In the genomic region with DNA sequence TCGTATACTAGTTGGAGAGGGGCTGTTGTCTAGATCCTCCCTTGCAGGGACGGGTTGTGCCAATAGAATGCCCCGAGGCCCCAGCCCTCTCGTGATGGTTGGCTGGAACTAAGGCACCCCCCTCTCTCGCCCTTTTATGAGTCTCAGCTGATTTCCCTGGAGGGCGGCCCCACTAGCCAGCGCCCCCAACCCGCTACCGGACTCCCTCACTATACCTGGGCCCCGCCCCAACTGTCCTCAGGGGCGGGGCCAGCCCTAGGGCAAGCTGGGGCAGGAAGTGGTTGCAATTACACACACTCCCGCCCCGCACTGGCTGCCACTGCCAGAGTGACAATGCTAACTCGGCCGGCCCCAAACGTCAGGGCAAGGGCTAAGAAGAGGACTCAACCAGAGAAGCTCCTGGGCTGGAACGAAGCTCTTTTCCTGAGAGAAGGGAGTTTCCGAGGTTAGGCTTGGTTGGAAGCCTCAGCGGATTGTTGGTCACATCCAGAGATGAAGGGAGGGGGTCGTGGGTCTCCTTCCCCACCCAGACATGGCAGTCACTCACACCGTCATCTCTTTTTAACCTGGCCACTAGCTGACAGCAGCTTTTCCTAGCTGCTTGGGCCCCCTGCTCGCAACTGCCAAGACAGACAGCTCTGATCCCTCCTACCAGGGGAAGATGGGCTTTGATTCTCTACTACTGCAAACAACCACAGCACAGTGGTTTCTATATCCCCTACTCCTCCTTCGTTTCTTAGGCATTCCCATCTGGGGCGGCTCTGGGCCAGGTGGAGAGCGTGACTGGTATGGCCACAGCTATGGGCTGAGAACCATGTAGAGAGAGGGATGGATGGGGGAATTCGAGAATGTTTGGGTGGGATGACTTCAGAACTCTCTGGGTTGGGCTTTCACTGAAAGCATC, we compare ENCODE assay signal across 8 cellular contexts. TPM values are rescaled to one million over a fixed set of nuclear protein-coding genes. Genes with fewer than 3 reads are reported as not detected.
DNase-seq lines count a peak whose midpoint lies in the region; ATAC-seq and TF ChIP-seq lines count a peak whose summit lies in the region.

No MANE protein-coding gene starts in this region.

- H3K36me3 ChIP-seq in iPS-20b (ENCODE audit: insufficient read depth, low read depth, low read length), result no peaks in the 10 kb centered on the region

- H3K4me1 ChIP-seq in iPS-20b (ENCODE audit: insufficient read depth, low read length), result no peaks in the 10 kb centered on the region; the same call in 1 of the 2 replicates

- H3K27ac ChIP-seq in iPS-20b (ENCODE audit: low read length), result no peak overlapping the region

- DNase-seq in ELR (ENCODE audit: low read depth), result peak; percentile 69
- peak; percentile 49 for DNase-seq in activated T-helper 9 cell treated with anti-CD3 and anti-CD28 coated beads, Interleukin-2, amount 50 U/mL, for 16 hours (ENCODE audit: low read depth)
- peak; percentile 63 for DNase-seq in stimulated activated CD4-positive, alpha-beta T cell treated with anti-CD3 and anti-CD28 coated beads, Interleukin-4, amount 100 ng/mL, for 1 hour
- DNase-seq in kidney glomerular epithelial cell (lab: John Stamatoyannopoulos, UW), result no peak

- no peaks in the 10 kb centered on the region for H3K9me3 ChIP-seq in iPS-20b (ENCODE audit: insufficient read depth, low read depth, low read length)

- peaks cover 63% of the 10 kb centered on the region for H3K27me3 ChIP-seq in iPS-20b (ENCODE audit: insufficient read depth, low read length)

- no peak overlapping the region for H3K9ac ChIP-seq in iPS-20b (ENCODE audit: low read depth, low read length)

- H3K4me3 ChIP-seq in iPS-20b (ENCODE audit: low read length), result peak overlapping the region; percentile 62

- peak; percentile 91 for ATAC-seq in GM21360 (IDR thresholded peaks at IDR 0.05; ENCODE audit: unreplicated experiment)
- peak; percentile 68 for ATAC-seq in HG03558 (IDR thresholded peaks at IDR 0.05; ENCODE audit: extremely low read depth, unreplicated experiment)

TF ChIP-seq in PFSK-1, 5 proteins besides CTCF, POLR2A, EP300 and RAD21:
- TF ChIP-seq, protein P1, sequence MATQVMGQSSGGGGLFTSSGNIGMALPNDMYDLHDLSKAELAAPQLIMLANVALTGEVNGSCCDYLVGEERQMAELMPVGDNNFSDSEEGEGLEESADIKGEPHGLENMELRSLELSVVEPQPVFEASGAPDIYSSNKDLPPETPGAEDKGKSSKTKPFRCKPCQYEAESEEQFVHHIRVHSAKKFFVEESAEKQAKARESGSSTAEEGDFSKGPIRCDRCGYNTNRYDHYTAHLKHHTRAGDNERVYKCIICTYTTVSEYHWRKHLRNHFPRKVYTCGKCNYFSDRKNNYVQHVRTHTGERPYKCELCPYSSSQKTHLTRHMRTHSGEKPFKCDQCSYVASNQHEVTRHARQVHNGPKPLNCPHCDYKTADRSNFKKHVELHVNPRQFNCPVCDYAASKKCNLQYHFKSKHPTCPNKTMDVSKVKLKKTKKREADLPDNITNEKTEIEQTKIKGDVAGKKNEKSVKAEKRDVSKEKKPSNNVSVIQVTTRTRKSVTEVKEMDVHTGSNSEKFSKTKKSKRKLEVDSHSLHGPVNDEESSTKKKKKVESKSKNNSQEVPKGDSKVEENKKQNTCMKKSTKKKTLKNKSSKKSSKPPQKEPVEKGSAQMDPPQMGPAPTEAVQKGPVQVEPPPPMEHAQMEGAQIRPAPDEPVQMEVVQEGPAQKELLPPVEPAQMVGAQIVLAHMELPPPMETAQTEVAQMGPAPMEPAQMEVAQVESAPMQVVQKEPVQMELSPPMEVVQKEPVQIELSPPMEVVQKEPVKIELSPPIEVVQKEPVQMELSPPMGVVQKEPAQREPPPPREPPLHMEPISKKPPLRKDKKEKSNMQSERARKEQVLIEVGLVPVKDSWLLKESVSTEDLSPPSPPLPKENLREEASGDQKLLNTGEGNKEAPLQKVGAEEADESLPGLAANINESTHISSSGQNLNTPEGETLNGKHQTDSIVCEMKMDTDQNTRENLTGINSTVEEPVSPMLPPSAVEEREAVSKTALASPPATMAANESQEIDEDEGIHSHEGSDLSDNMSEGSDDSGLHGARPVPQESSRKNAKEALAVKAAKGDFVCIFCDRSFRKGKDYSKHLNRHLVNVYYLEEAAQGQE (IDR thresholded peaks at IDR 0.05; ENCODE audit: insufficient read depth in 1 of 2, low read depth in 2 of 2, low read length in 2 of 2), result no peak
- TF ChIP-seq POLR2AphosphoS5 (IDR thresholded peaks at IDR 0.05; ENCODE audit: low read depth, low read length), result peak; percentile 58

RNA-seq across cellular contexts. Expression of gene BCORL1, which starts 21.0 kb away (rescaled TPM):
- 6.7 TPM for polyA plus RNA-seq in PFSK-1 (2012; ENCODE audit: insufficient read length, low read depth)

RNA-seq across cellular contexts. Expression of gene UTP14A, which starts 55.5 kb away (rescaled TPM):
- 22.3 TPM for polyA plus RNA-seq in PFSK-1 (2012; ENCODE audit: insufficient read length, low read depth)
